10 cellular contexts compared by ENCODE assay signal in the genomic region with DNA sequence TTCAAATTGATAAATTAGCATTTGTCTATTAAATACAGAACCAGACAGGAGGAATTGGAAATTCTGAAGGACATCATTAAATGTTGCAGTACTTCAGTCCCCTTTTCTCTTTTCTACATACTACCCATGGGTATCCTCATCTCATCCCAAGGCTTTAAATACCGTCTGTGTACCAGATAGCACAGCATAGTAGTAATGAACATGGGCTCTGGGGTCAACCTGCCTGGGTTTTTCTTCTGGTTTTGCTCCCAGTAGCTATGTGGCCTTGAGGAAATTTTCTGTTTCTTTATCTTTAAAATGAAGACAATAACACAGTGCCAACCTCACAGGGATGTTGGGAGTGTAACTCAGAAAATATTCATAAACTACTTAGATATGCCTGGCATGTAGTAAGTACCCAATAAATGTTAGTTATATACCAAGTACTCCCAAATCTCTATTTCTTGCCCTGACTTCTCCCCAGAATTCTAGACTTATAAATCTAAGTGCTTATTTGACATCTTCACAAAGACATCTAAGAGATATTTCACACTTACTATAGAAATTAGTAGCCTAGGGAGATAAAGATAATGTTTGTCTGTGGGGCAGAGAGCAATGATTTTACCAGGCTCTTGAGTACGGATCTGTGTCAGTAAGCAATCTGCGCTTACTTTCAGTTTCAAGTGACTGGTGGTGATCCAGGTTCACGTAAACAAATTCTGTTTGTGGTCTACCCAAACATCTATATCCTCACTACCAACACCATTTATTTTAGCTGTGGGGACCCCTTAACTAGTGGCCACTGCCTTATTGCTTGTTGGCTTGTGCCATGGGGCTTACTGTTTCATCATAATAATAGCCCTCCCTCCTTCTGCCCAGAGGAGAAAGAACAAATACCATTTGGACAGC. TPM values are rescaled to one million over a fixed set of nuclear protein-coding genes. Genes with fewer than 3 reads are reported as not detected.
DNase-seq lines count a peak whose midpoint lies in the region; ATAC-seq, FAIRE-seq and TF ChIP-seq lines count a peak whose summit lies in the region.
"Had no signal": no experiment of that assay in that cellular context is flagged by ENCODE, and none has a peak within 500 bp of the region (broad histone marks: within the 10 kb centered on the region; RNA-seq: fewer than 3 reads in every experiment).

No MANE protein-coding gene starts in this region.

- FAIRE-seq in GM18507 (lab: Jason Lieb, UNC), result peak; percentile 82

- TF ChIP-seq EP300 in gastroesophageal sphincter (IDR thresholded peaks at IDR 0.05), result no peak

- H3K36me3 Mint-ChIP-seq in WTC11, result no peaks in the 10 kb centered on the region
- no peaks in the 10 kb centered on the region for H3K36me3 Mint-ChIP-seq in progenitor cell of endocrine pancreas (ENCODE audit: insufficient read depth)

- H3K4me1 Mint-ChIP-seq in WTC11, result peaks cover 9% of the 10 kb centered on the region
- no peaks in the 10 kb centered on the region for H3K4me1 Mint-ChIP-seq in progenitor cell of endocrine pancreas (ENCODE audit: low read depth)
- H3K4me1 Mint-ChIP-seq: neural crest cell had no signal

- TF ChIP-seq POLR2A in gastroesophageal sphincter (IDR thresholded peaks at IDR 0.05), result no peak

- POLR2A ChIA-PET in WTC11 (lab: Charles Lee), result no interaction called here

- CTCF ChIA-PET in WTC11 (lab: Charles Lee), result no interaction called here

- no peak overlapping the region for H3K4me3 ChIP-seq in gastroesophageal sphincter

- no peaks in the 10 kb centered on the region for H3K36me3 ChIP-seq in gastroesophageal sphincter

- no peak overlapping the region for H3K27ac ChIP-seq in gastroesophageal sphincter
- H3K27ac ChIP-seq: HL-60 had no signal

- WGBS in gastroesophageal sphincter (ENCODE audit: low coverage in 1 of 2), 2 donors, result 64 to 80% methylated on average over 4 of the region's 4 CpGs

- no peaks in the 10 kb centered on the region for H3K27me3 ChIP-seq in gastroesophageal sphincter

- H3K9me3 ChIP-seq in gastroesophageal sphincter, result no peaks in the 10 kb centered on the region

- DNase-seq in GM18507 (ENCODE audit: extremely low spot score, insufficient read length, low read depth) (no peak), NAMALWA (ENCODE audit: low spot score) (peak; percentile 78), medulla oblongata (ENCODE audit: extremely low spot score) (peak; percentile 23), WTC11 (ENCODE audit: low spot score) (no peak), progenitor cell of endocrine pancreas (ENCODE audit: low spot score, unreplicated experiment) (no peak), SHP77 treated with DMSO at 0.1 percent for 48 hours (lab: John Stamatoyannopoulos, UW) (no peak)

- ATAC-seq in GM21723 (IDR thresholded peaks at IDR 0.05; ENCODE audit: unreplicated experiment) (peak; percentile 85), WTC11 (no peak), gastroesophageal sphincter (no peak)

- no peaks in the 10 kb centered on the region for H3K4me1 ChIP-seq in gastroesophageal sphincter

- no peak for TF ChIP-seq CTCF in WTC11 (IDR thresholded peaks at IDR 0.05)
- TF ChIP-seq CTCF in progenitor cell of endocrine pancreas (IDR thresholded peaks at IDR 0.05; ENCODE audit: unreplicated experiment), result no peak
- TF ChIP-seq CTCF in gastroesophageal sphincter (IDR thresholded peaks at IDR 0.05), result no peak

- no peak overlapping the region for H3K27ac Mint-ChIP-seq in WTC11
- no peak overlapping the region for H3K27ac Mint-ChIP-seq in progenitor cell of endocrine pancreas

- H3K4me3 Mint-ChIP-seq in WTC11 (no peak overlapping the region), progenitor cell of endocrine pancreas (ENCODE audit: low read depth) (no peak overlapping the region)
- H3K4me3 Mint-ChIP-seq: neural crest cell had no signal

- H3K27me3 Mint-ChIP-seq in WTC11 (ENCODE audit: low read depth) (no peaks in the 10 kb centered on the region), progenitor cell of endocrine pancreas (no peaks in the 10 kb centered on the region)

- H3K9me3 Mint-ChIP-seq in WTC11, result no peaks in the 10 kb centered on the region
- no peaks in the 10 kb centered on the region for H3K9me3 Mint-ChIP-seq in progenitor cell of endocrine pancreas (ENCODE audit: low read depth)

TF ChIP-seq in WTC11, 78 proteins besides CTCF, POLR2A, EP300 and RAD21:
- TF ChIP-seq, protein P1, sequence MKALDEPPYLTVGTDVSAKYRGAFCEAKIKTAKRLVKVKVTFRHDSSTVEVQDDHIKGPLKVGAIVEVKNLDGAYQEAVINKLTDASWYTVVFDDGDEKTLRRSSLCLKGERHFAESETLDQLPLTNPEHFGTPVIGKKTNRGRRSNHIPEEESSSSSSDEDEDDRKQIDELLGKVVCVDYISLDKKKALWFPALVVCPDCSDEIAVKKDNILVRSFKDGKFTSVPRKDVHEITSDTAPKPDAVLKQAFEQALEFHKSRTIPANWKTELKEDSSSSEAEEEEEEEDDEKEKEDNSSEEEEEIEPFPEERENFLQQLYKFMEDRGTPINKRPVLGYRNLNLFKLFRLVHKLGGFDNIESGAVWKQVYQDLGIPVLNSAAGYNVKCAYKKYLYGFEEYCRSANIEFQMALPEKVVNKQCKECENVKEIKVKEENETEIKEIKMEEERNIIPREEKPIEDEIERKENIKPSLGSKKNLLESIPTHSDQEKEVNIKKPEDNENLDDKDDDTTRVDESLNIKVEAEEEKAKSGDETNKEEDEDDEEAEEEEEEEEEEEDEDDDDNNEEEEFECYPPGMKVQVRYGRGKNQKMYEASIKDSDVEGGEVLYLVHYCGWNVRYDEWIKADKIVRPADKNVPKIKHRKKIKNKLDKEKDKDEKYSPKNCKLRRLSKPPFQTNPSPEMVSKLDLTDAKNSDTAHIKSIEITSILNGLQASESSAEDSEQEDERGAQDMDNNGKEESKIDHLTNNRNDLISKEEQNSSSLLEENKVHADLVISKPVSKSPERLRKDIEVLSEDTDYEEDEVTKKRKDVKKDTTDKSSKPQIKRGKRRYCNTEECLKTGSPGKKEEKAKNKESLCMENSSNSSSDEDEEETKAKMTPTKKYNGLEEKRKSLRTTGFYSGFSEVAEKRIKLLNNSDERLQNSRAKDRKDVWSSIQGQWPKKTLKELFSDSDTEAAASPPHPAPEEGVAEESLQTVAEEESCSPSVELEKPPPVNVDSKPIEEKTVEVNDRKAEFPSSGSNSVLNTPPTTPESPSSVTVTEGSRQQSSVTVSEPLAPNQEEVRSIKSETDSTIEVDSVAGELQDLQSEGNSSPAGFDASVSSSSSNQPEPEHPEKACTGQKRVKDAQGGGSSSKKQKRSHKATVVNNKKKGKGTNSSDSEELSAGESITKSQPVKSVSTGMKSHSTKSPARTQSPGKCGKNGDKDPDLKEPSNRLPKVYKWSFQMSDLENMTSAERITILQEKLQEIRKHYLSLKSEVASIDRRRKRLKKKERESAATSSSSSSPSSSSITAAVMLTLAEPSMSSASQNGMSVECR (CRISPR knock-in tag; IDR thresholded peaks at IDR 0.05; ENCODE audit: borderline replicate concordance), result no peak
- TF ChIP-seq OVOL2 (CRISPR knock-in tag; IDR thresholded peaks at IDR 0.05; ENCODE audit: borderline replicate concordance) (no peak), FOXP4 (CRISPR knock-in tag; IDR thresholded peaks at IDR 0.05) (no peak), SP1 (CRISPR knock-in tag; conservative IDR thresholded peaks at IDR 0.05) (no peak), PRRX2 (CRISPR knock-in tag; IDR thresholded peaks at IDR 0.05) (no peak), ZNF423 (CRISPR knock-in tag; IDR thresholded peaks at IDR 0.05) (no peak), FOXP1 (CRISPR knock-in tag; IDR thresholded peaks at IDR 0.05; ENCODE audit: borderline replicate concordance) (no peak)
- TF ChIP-seq, protein P2, sequence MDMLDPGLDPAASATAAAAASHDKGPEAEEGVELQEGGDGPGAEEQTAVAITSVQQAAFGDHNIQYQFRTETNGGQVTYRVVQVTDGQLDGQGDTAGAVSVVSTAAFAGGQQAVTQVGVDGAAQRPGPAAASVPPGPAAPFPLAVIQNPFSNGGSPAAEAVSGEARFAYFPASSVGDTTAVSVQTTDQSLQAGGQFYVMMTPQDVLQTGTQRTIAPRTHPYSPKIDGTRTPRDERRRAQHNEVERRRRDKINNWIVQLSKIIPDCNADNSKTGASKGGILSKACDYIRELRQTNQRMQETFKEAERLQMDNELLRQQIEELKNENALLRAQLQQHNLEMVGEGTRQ (CRISPR knock-in tag; IDR thresholded peaks at IDR 0.05), result no peak

RNA-seq across cellular contexts. Expression of gene VANGL2, which starts 37.3 kb away (rescaled TPM):
- total RNA-seq in WTC11 (2021) (68.0 to 69.7 TPM (median 68.6 TPM) in 3 replicates), progenitor cell of endocrine pancreas (75.6 and 80.4 TPM in 2 replicates), gastroesophageal sphincter (1 to 10 TPM in 3 of 4 donors, under 1 TPM in 1; 0.62 to 8.5 (median 4.3) TPM)

Comparison
In these comparisons a context has a peak if more than half of its experiments do, and no peak if none do; other contexts are left out.
1. DNase-seq: peak in NAMALWA (single experiment) and medulla oblongata (single experiment); none in GM18507 (single experiment), WTC11 (single experiment), progenitor cell of endocrine pancreas (single experiment) and SHP77 treated with DMSO at 0.1 percent for 48 hours (single experiment).